ENCODE assay signal across 11 cellular contexts in the genomic region with DNA sequence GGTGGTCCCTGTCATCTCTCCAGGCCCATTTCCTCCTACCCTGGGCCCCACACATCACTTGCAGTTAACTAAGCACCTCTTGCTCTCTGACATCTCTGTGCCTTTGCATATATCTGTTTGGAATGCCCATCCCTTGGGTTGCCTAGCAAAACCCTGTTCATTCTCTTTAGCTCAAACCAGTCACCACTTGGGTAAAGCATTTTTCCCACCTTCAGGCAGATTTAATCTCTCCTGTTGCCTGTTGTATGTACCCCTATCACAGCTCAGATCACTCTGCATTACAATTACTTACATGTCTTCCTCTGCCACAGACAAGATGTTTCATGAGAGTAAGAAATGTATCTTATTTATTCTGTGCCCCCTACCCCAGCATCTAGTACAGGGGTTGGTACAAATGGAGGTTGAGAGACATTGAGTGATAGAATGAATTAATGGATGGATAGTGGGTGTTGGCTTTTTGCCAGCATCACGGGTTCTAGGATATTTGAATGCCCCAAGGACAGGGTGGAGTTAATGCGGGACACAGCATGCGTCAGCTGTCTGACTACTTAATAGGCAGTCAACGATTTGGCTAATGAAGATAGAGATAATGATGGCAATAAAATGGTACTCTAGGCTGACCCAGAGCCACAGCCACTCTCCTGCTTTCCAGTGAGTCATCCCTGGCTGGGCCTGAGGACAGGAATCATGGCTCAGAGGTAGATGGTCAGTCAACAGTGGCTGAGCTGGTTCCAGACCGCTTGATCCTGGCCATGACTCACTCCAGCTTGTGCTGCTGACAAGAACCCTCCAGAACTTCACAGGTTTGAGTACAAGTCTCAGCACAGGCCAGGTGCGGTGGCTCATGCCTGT. TPM values are rescaled to one million over a fixed set of nuclear protein-coding genes. Genes with fewer than 3 reads are reported as not detected.
DNase-seq lines count a peak whose midpoint lies in the region; ATAC-seq and TF ChIP-seq lines count a peak whose summit lies in the region.
"Had no signal": no experiment of that assay in that cellular context is flagged by ENCODE, and none has a peak within 500 bp of the region (broad histone marks: within the 10 kb centered on the region; RNA-seq: fewer than 3 reads in every experiment).

No MANE protein-coding gene starts in this region.

- DNase-seq in Daoy (ENCODE audit: low read depth): peak; percentile 78
- DNase-seq in PC-3: peak; percentile 96
- DNase-seq in non-pigmented ciliary epithelial cell (ENCODE audit: low read depth): peak; percentile 69
- no peak for DNase-seq in HAP-1 (ENCODE audit: low spot score in 2 of 2)
- no peak for DNase-seq in GM13976 (ENCODE audit: low spot score)
- DNase-seq in stimulated activated CD4-positive, alpha-beta T cell treated with anti-CD3 and anti-CD28 coated beads, Interleukin-1b, Interleukin-23, amount 100 ng/mL, for 48 hours: no peak
- DNase-seq in activated naive CD4-positive, alpha-beta T cell treated with anti-CD3 and anti-CD28 coated beads, Interleukin-2, amount 10 ng/mL, durations not matched to agents 7 days and 5 days: no peak
- DNase-seq: DMS79 treated with DMSO at 0.1 percent for 48 hours, NCI-H2171 treated with DMSO at 0.1 percent for 48 hours, occipital lobe had no signal

- CTCF ChIA-PET in PC-3 (lab: Charles Lee): no interaction called here
- CTCF ChIA-PET in activated naive CD4-positive, alpha-beta T cell treated with anti-CD3 and anti-CD28 coated beads, Interleukin-2, amount 10 ng/mL, durations not matched to agents 7 days and 5 days (lab: Charles Lee): no interaction called here

- TF ChIP-seq CTCF in PC-3 (conservative IDR thresholded peaks at IDR 0.05; ENCODE audit: low read depth, low read length) (no peak), GM13976 (IDR thresholded peaks at IDR 0.05; ENCODE audit: borderline replicate concordance, control extremely low read depth, extremely low read depth, insufficient read depth, missing control alignments) (no peak)

- POLR2A ChIA-PET in PC-3 (lab: Charles Lee; ENCODE audit: unreplicated experiment): interaction anchor here (0.5 to 1.0 kb wide), 3 partner anchors 17 to 1880 kb away, joined by 3 to 7 read pairs (median 4); a partner anchor contains a TSS

- H3K27me3 Mint-ChIP-seq in activated naive CD4-positive, alpha-beta T cell treated with anti-CD3 and anti-CD28 coated beads, Interleukin-2, amount 10 ng/mL, durations not matched to agents 7 days and 5 days: peaks cover 9% of the 10 kb centered on the region

- no TSS peak for BruUV-seq in PC-3 (replicated peaks; lab: Mats Ljungman, UMichigan)

- ATAC-seq in PC-3: peak; percentile 100
- peak; percentile 94 for ATAC-seq in esophagus mucosa

- no peak overlapping the region for H3K9ac ChIP-seq in PC-3 (ENCODE audit: low read length)

- no peak overlapping the region for H3K27ac Mint-ChIP-seq in activated naive CD4-positive, alpha-beta T cell treated with anti-CD3 and anti-CD28 coated beads, Interleukin-2, amount 10 ng/mL, durations not matched to agents 7 days and 5 days

- H3K79me2 ChIP-seq in PC-3 (ENCODE audit: low read length): no peaks in the 10 kb centered on the region

- no peak overlapping the region for H3K4me2 ChIP-seq in PC-3 (ENCODE audit: low read length)

- peaks cover 5% of the 10 kb centered on the region for H3F3A ChIP-seq in PC-3 (ENCODE audit: low read length, unreplicated experiment)

- in situ Hi-C loops in HAP-1 (cut with MboI; ENCODE audit: low sequenced_read_pairs) (no loop called here), GM13976 (cut with MboI; ENCODE audit: low sequenced_read_pairs, unreplicated experiment) (no loop called here)

- H3K36me3 ChIP-seq in PC-3 (ENCODE audit: low read depth, low read length): no peaks in the 10 kb centered on the region
- no peaks in the 10 kb centered on the region for H3K36me3 ChIP-seq in HAP-1 (replicated peaks)

- H3K4me3 ChIP-seq in PC-3 (ENCODE audit: low read length): no peak overlapping the region
- H3K4me3 ChIP-seq in HAP-1: no peak overlapping the region

- H3K9me3 ChIP-seq in PC-3 (ENCODE audit: low read length) (no peaks in the 10 kb centered on the region), HAP-1 (no peaks in the 10 kb centered on the region)

- no peaks in the 10 kb centered on the region for H3K36me3 Mint-ChIP-seq in activated naive CD4-positive, alpha-beta T cell treated with anti-CD3 and anti-CD28 coated beads, Interleukin-2, amount 10 ng/mL, durations not matched to agents 7 days and 5 days

- no peaks in the 10 kb centered on the region for H3K9me2 ChIP-seq in PC-3 (replicated peaks; ENCODE audit: low read length)

- H3K9me3 Mint-ChIP-seq in activated naive CD4-positive, alpha-beta T cell treated with anti-CD3 and anti-CD28 coated beads, Interleukin-2, amount 10 ng/mL, durations not matched to agents 7 days and 5 days: no peaks in the 10 kb centered on the region

- H3K27me3 ChIP-seq in PC-3 (ENCODE audit: low read length) (no peaks in the 10 kb centered on the region), HAP-1 (ENCODE audit: low read depth) (no peaks in the 10 kb centered on the region)

- H3K4me1 ChIP-seq in PC-3 (ENCODE audit: insufficient read depth, low read length) (peaks cover 15% of the 10 kb centered on the region), HAP-1 (no peaks in the 10 kb centered on the region)

- peak overlapping the region; percentile 65 for H3K27ac ChIP-seq in PC-3 (ENCODE audit: low read length)

- H3K4me1 Mint-ChIP-seq in activated naive CD4-positive, alpha-beta T cell treated with anti-CD3 and anti-CD28 coated beads, Interleukin-2, amount 10 ng/mL, durations not matched to agents 7 days and 5 days: peaks cover 1% of the 10 kb centered on the region

- no peaks in the 10 kb centered on the region for H4K20me1 ChIP-seq in PC-3 (ENCODE audit: low read length)

- intact Hi-C loops in PC-3 (cut with micrococcal nuclease): loop anchor here (2.0 kb wide), 1 partner anchor 14 kb away; a partner anchor contains a TSS

- H2AFZ ChIP-seq in PC-3 (ENCODE audit: low read length): no peak overlapping the region

- H3K4me3 Mint-ChIP-seq in activated naive CD4-positive, alpha-beta T cell treated with anti-CD3 and anti-CD28 coated beads, Interleukin-2, amount 10 ng/mL, durations not matched to agents 7 days and 5 days: no peak overlapping the region

RNA-seq across cellular contexts. Expression of a gene that starts 6.5 kb away (rescaled TPM):
- not detected in 2 replicates for total RNA-seq in Daoy (2014; rRNA removed; shearing (Covaris generic))
- total RNA-seq in PC-3 (2014; rRNA removed): not detected in 2 replicates
- not detected for total RNA-seq in esophagus mucosa
- total RNA-seq: occipital lobe had no signal

RNA-seq across cellular contexts. Expression of a gene that starts 7.0 kb away (rescaled TPM):
- 9.2 and 9.9 TPM in 2 replicates for total RNA-seq in Daoy (2014; rRNA removed; shearing (Covaris generic))
- total RNA-seq in PC-3 (2014; rRNA removed) (16.1 and 18.8 TPM in 2 replicates), esophagus mucosa (10.4 TPM)

RNA-seq across cellular contexts. Expression of a gene that starts 14.2 kb away (rescaled TPM):
- total RNA-seq in Daoy (2014; rRNA removed; shearing (Covaris generic)): 121 and 134 TPM in 2 replicates
- total RNA-seq in PC-3 (2014; rRNA removed): 149 and 198 TPM in 2 replicates
- total RNA-seq in esophagus mucosa: 35.7 TPM

RNA-seq across cellular contexts. Expression of a gene that starts 17.2 kb away (rescaled TPM):
- 13.3 and 16.7 TPM in 2 replicates for total RNA-seq in Daoy (2014; rRNA removed; shearing (Covaris generic))
- total RNA-seq in PC-3 (2014; rRNA removed) (24.6 and 28.2 TPM in 2 replicates), esophagus mucosa (20.0 TPM)

RNA-seq across cellular contexts. Expression of a gene that starts 44.3 kb away (rescaled TPM):
- total RNA-seq in Daoy (2014; rRNA removed; shearing (Covaris generic)): 0.80 and 1.8 TPM in 2 replicates
- total RNA-seq in PC-3 (2014; rRNA removed) (411 and 577 TPM in 2 replicates), esophagus mucosa (2,315 TPM)
- total RNA-seq: occipital lobe had no signal

Comparison
In these comparisons a context has a peak if more than half of its experiments do, and no peak if none do; other contexts are left out.
1. DNase-seq: peak in Daoy (single experiment), PC-3 (single experiment) and non-pigmented ciliary epithelial cell (single experiment); none in HAP-1 (0 of 2), GM13976 (single experiment), stimulated activated CD4-positive, alpha-beta T cell treated with anti-CD3 and anti-CD28 coated beads, Interleukin-1b, Interleukin-23, amount 100 ng/mL, for 48 hours (single experiment) and activated naive CD4-positive, alpha-beta T cell treated with anti-CD3 and anti-CD28 coated beads, Interleukin-2, amount 10 ng/mL, durations not matched to agents 7 days and 5 days (single experiment).